8 cellular contexts compared by ENCODE assay signal in genomic region chr1:41918450-41919043, GRCh38. TPM values are rescaled to one million over a fixed set of nuclear protein-coding genes. Genes with fewer than 3 reads are reported as not detected.
A peak's percentile ranks its signal among the peaks of the same experiment; 100 is the strongest.
DNase-seq lines count a peak whose midpoint lies in the region; TF ChIP-seq lines count a peak whose summit lies in the region.

Gene HIVEP3, minus strand, starts transcription at chr1:41918922.

- peaks cover 50% of the 10 kb centered on the region for H3K27me3 ChIP-seq in HUES48 (ENCODE audit: control insufficient read depth, insufficient read depth, low read length)
- H3K27me3 ChIP-seq in mucosa of rectum (ENCODE audit: control insufficient read depth in 2 of 2, insufficient read depth in 2 of 2, low read length in 2 of 2) = peaks cover 0 to 4% of the 10 kb centered on the region in 2 donors

- H3K4me3 ChIP-seq in HUES48 (ENCODE audit: low read depth, low read length) (peak within 1 kb of the TSS; percentile 63), epithelial cell of esophagus (ENCODE audit: low read length) (peak within 1 kb of the TSS; percentile 41), mucosa of rectum (ENCODE audit: low read length in 2 of 2) (peak within 1 kb of the TSS; percentile 54 to 75)

- H3K9ac ChIP-seq in HUES48 (ENCODE audit: low read depth, low read length) = no peak within 1 kb of the TSS
- H3K9ac ChIP-seq in mucosa of rectum (ENCODE audit: low read depth in 1 of 2, low read length in 2 of 2) = peak within 1 kb of the TSS; percentile 14 to 61

- H3K36me3 ChIP-seq in HUES48 (ENCODE audit: control insufficient read depth, insufficient read depth, low read length) (no peaks in the 10 kb centered on the region), mucosa of rectum (ENCODE audit: control insufficient read depth in 2 of 2, insufficient read depth in 2 of 2, low read length in 2 of 2) (no peaks in the 10 kb centered on the region)

- H3K4me1 ChIP-seq in HUES48 (ENCODE audit: control insufficient read depth, insufficient read depth, low read length) (peaks cover 26% of the 10 kb centered on the region), mucosa of rectum (ENCODE audit: control insufficient read depth in 2 of 2, insufficient read depth in 2 of 2, low read length in 2 of 2) (peaks cover 8 to 11% of the 10 kb centered on the region in 2 donors)

- DNase-seq in SK-N-DZ (ENCODE audit: low spot score) (peak; percentile 53), epithelial cell of esophagus (ENCODE audit: low read depth) (no peak), GM10266 (ENCODE audit: extremely low spot score) (no peak), amniotic stem cell (lab: John Stamatoyannopoulos, UW) (no peak)
- no peak for DNase-seq in stimulated activated CD4-positive, alpha-beta T cell treated with anti-CD3 and anti-CD28 coated beads, Interleukin-4, amount 100 ng/mL, for 4 hours

- H3K9me3 ChIP-seq in HUES48 (ENCODE audit: control insufficient read depth, insufficient read depth, low read length) (no peaks in the 10 kb centered on the region), mucosa of rectum (ENCODE audit: control insufficient read depth in 2 of 2, low read length in 2 of 2) (no peaks in the 10 kb centered on the region)

- TF ChIP-seq CTCF in C4-2B (conservative IDR thresholded peaks at IDR 0.05) (peak; percentile 19; the same call in 1 of the 2 replicates), epithelial cell of esophagus (IDR thresholded peaks at IDR 0.05; ENCODE audit: insufficient read depth, low read depth, low read length, missing control alignments) (no peak), GM10266 (IDR thresholded peaks at IDR 0.05; ENCODE audit: control insufficient read depth, insufficient read depth, low read depth, missing control alignments) (no peak)

- H3K27ac ChIP-seq in C4-2B (peak within 1 kb of the TSS; percentile 45), HUES48 (ENCODE audit: low read depth, low read length) (peak within 1 kb of the TSS; percentile 23), mucosa of rectum (ENCODE audit: low read depth in 2 of 2, low read length in 2 of 2) (peak within 1 kb of the TSS in 1 of 2 donors; percentile 33)

RNA-seq across cellular contexts. Expression of gene HIVEP3, which starts in this region (rescaled TPM):
- polyA plus RNA-seq in SK-N-DZ (2014; cell fraction: cytosol; rRNA removed) = 0.52 and 1.8 TPM in 2 replicates
- 0.33 and 0.89 TPM in 2 replicates for polyA plus RNA-seq in SK-N-DZ (2014; cell fraction: nucleus; rRNA removed)
